ENCODE assay signal across 12 cellular contexts in the genomic region with DNA sequence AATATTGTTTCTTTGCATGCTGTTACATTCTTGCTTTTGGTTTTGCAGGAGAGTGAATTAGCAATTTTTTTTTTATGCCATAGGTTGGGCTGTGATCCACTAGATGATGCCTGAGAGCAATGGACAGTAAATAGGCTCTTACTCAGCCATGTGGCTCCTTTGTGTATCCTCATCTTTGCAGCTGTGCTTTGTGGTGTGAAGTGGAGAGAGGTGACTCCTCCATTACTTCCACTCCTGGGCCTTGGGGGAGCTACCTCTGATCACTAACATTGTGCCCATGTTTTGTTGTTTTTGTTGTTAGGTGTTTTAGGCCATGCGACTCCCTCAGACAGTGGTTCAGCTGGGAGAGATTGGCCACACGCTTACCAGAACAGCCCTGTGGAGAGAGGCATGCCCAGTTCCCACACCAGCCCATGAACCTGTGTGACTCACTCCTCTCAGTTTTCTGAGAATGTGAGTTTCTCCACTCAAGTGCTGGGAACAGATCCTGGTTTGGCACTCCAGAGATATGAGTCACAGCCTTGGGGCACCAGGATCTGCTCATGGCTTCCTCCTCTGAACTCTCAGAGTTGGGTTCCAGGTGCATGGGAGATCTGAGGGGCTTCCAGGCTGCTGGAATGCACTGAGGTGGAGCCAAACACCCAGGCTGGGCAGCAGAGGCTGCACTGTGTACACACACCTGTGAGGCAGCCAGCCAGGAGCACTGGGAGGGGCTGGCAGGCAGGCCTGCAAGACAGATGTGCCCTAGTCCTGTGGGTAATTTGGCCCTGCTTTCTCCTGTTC.
DNase-seq lines count a peak whose midpoint lies in the region; FAIRE-seq and TF ChIP-seq lines count a peak whose summit lies in the region.
"Had no signal": no experiment of that assay in that cellular context is flagged by ENCODE, and none has a peak within 500 bp of the region (broad histone marks: within the 10 kb centered on the region; RNA-seq: fewer than 3 reads in every experiment).

No MANE protein-coding gene starts in this region.

- intact Hi-C loops in MCF 10A (cut with micrococcal nuclease): no loop called here

- POLR2A ChIA-PET in MCF 10A (lab: Yijun Ruan, JAX): interaction anchor here (0.6 to 1.5 kb wide), 7 partner anchors 9 to 820 kb away, joined by 3 to 4 read pairs (median 3); no protein-coding TSS in a partner anchor

- CTCF ChIA-PET in MCF 10A (lab: Yijun Ruan, JAX): interaction anchor here (0.6 to 2.4 kb wide), 15 partner anchors 10 to 994 kb away, joined by 3 to 9 read pairs (median 3); no protein-coding TSS in a partner anchor

- peak overlapping the region; percentile 84 for H3K27ac Mint-ChIP-seq in MCF 10A (ENCODE audit: low read depth, unreplicated experiment)

- peaks cover 23% of the 10 kb centered on the region for H3K4me1 Mint-ChIP-seq in MCF 10A (ENCODE audit: insufficient read depth, unreplicated experiment)

- H3K4me3 Mint-ChIP-seq in MCF 10A (ENCODE audit: unreplicated experiment): peak overlapping the region; percentile 12

- DNase-seq in A172 (ENCODE audit: low spot score): peak; percentile 77
- DNase-seq in HS-5 (ENCODE audit: low read depth): peak; percentile 85
- DNase-seq in MCF 10A (ENCODE audit: unreplicated experiment): peak; percentile 100
- DNase-seq in kidney glomerular epithelial cell (lab: John Stamatoyannopoulos, UW): peak; percentile 89
- no peak for DNase-seq in D721Med (ENCODE audit: insufficient read length, low spot score)
- DNase-seq in DMS79 (lab: John Stamatoyannopoulos, UW): no peak
- DNase-seq in CD1c-positive myeloid dendritic cell (ENCODE audit: extremely low spot score): no peak
- no peak for DNase-seq in effector CD8-positive, alpha-beta T cell (lab: John Stamatoyannopoulos, UW)
- DNase-seq: activated CD4-positive, alpha-beta T cell treated with anti-CD3 and anti-CD28 coated beads, Interleukin-2, amount 50 U/mL, for 48 hours; KG1 had no signal

- no peaks in the 10 kb centered on the region for H3K27me3 Mint-ChIP-seq in MCF 10A (ENCODE audit: insufficient read depth, unreplicated experiment)

- no peak for FAIRE-seq in D721Med (lab: Jason Lieb, UNC)
- FAIRE-seq: colon, GM18507 had no signal

- BruUV-seq in MCF 10A (replicated peaks; lab: Mats Ljungman, UMichigan): no TSS peak

- H3K36me3 Mint-ChIP-seq in MCF 10A (ENCODE audit: insufficient read depth, unreplicated experiment): no peaks in the 10 kb centered on the region

- no peaks in the 10 kb centered on the region for H3K9me3 Mint-ChIP-seq in MCF 10A (ENCODE audit: unreplicated experiment)

- TF ChIP-seq CTCF in MCF 10A (IDR thresholded peaks at IDR 0.05; ENCODE audit: unreplicated experiment) (no peak), D721Med (IDR thresholded peaks at IDR 0.05; ENCODE audit: insufficient read depth, missing control alignments) (no peak)

Comparison
In these comparisons a context has a peak if more than half of its experiments do, and no peak if none do; other contexts are left out.
1. DNase-seq: peak in A172 (single experiment), HS-5 (single experiment), MCF 10A (single experiment) and kidney glomerular epithelial cell (single experiment); none in D721Med (single experiment), DMS79 (single experiment), CD1c-positive myeloid dendritic cell (single experiment) and effector CD8-positive, alpha-beta T cell (single experiment).